In the genomic region with DNA sequence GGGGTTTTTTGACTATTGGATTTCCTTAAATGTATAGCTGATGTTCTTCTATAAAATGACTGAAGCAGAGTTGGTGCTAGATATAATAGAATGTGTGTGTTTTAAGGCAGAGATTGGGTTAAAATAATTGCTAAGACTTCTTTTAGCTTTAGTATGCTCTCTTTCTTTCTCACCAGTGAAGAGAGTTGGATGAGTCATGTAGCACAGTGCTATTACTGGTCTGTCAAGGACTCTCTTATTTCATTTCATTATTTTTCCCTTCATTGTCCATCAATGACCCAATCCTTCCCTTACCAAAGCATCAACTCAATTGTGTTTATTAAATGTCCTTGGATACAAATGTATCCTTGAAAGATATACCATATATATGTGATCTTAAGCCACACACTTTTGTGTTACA, we compare ENCODE assay signal across 36 cellular contexts.
DNase-seq lines count a peak whose midpoint lies in the region; ATAC-seq, FAIRE-seq and TF ChIP-seq lines count a peak whose summit lies in the region.
"Had no signal": no experiment of that assay in that cellular context is flagged by ENCODE, and none has a peak within 500 bp of the region (broad histone marks: within the 10 kb centered on the region; RNA-seq: fewer than 3 reads in every experiment).

No MANE protein-coding gene starts in this region.

- no peak overlapping the region for H2BK12ac ChIP-seq in mesenchymal stem cell (ENCODE audit: low read length in 2 of 2)

- DNase-seq in AG08396 (ENCODE audit: low spot score) = peak; percentile 25
- peak; percentile 9 for DNase-seq in PC-3
- peak; percentile 29 for DNase-seq in bronchial epithelial cell (ENCODE audit: low read depth)
- DNase-seq in mesenchymal stem cell = peak; percentile 12
- DNase-seq in NCI-H1092 (lab: John Stamatoyannopoulos, UW) = no peak
- no peak for DNase-seq in SW 1271 (lab: John Stamatoyannopoulos, UW)
- no peak for DNase-seq in heart left ventricle
- DNase-seq: activated CD8-positive, alpha-beta memory T cell treated with anti-CD3 and anti-CD28 coated beads, Interleukin-2, amount 50 U/mL, for 48 hours; activated CD8-positive, alpha-beta T cell treated with anti-CD3 and anti-CD28 coated beads for 36 hours; activated naive CD4-positive, alpha-beta T cell treated with anti-CD3 and anti-CD28 coated beads for 36 hours; amygdala; BE2C; CD8-positive, alpha-beta T cell; central memory CD4-positive, alpha-beta T cell; EL; HCEC 1CT; hippocampal formation; KBM-7; left cardiac atrium; mammary epithelial cell; NCI-H2029; NCI-H2227 treated with DMSO at 0.1 percent for 48 hours; NCI-H526; nephron progenitor cell; NK-92 treated with Interleukin-12 subunit alpha and Interleukin-12 subunit beta, amount 100 ng/mL, for 24 hours; ovary; stimulated activated naive CD4-positive, alpha-beta T cell treated with Interleukin-2 at 50 U/mL for 16 hours; testis had no signal

- H3K9me2 ChIP-seq in PC-3 (replicated peaks; ENCODE audit: low read length) = no peaks in the 10 kb centered on the region

- H3K36me3 ChIP-seq in PC-3 (ENCODE audit: low read depth, low read length) = no peaks in the 10 kb centered on the region
- no peaks in the 10 kb centered on the region for H3K36me3 ChIP-seq in bronchial epithelial cell (ENCODE audit: control insufficient read depth, insufficient read depth, low read length)
- H3K36me3 ChIP-seq in mesenchymal stem cell (ENCODE audit: control insufficient read depth in 1 of 2, insufficient read depth in 2 of 2, low read depth in 1 of 2, low read length in 2 of 2) = no peaks in the 10 kb centered on the region
- no peaks in the 10 kb centered on the region for H3K36me3 ChIP-seq in heart left ventricle
- H3K36me3 ChIP-seq: BE2C, gastroesophageal sphincter, ovary had no signal

- H4K91ac ChIP-seq in mesenchymal stem cell (ENCODE audit: low read length) = no peak overlapping the region

- H3K9ac ChIP-seq in PC-3 (ENCODE audit: low read length) (no peak overlapping the region), mesenchymal stem cell (ENCODE audit: low read length) (no peak overlapping the region)

- TF ChIP-seq POLR2A in heart left ventricle (IDR thresholded peaks at IDR 0.05) = no peak

- H3K9me3 ChIP-seq in PC-3 (ENCODE audit: low read length) (no peaks in the 10 kb centered on the region), mesenchymal stem cell (ENCODE audit: control insufficient read depth, low read length) (no peaks in the 10 kb centered on the region), heart left ventricle (no peaks in the 10 kb centered on the region)
- H3K9me3 ChIP-seq: A549, BE2C, gastroesophageal sphincter, ovary, testis had no signal

- no peaks in the 10 kb centered on the region for H4K20me1 ChIP-seq in PC-3 (ENCODE audit: low read length)

- TF ChIP-seq CTCF in PC-3 (conservative IDR thresholded peaks at IDR 0.05; ENCODE audit: low read depth, low read length) = no peak
- TF ChIP-seq CTCF in bronchial epithelial cell (IDR thresholded peaks at IDR 0.05; ENCODE audit: insufficient read depth, low read length, severe bottlenecking) = no peak
- TF ChIP-seq CTCF in heart left ventricle (IDR thresholded peaks at IDR 0.05) = no peak

- H3K4ac ChIP-seq in mesenchymal stem cell (ENCODE audit: low read depth in 1 of 2, low read length in 2 of 2) = no peak overlapping the region

- H3K23ac ChIP-seq in mesenchymal stem cell (ENCODE audit: low read length in 2 of 2) = no peak overlapping the region

- H2BK15ac ChIP-seq in mesenchymal stem cell (ENCODE audit: low read depth, poor library complexity, severe bottlenecking) = no peak overlapping the region

- no peaks in the 10 kb centered on the region for H3K79me2 ChIP-seq in PC-3 (ENCODE audit: low read length)

- no peak for ATAC-seq in PC-3
- no peak for ATAC-seq in GM21367 (IDR thresholded peaks at IDR 0.05; ENCODE audit: unreplicated experiment)
- ATAC-seq in heart left ventricle = no peak
- ATAC-seq: A549; activated CD8-positive, alpha-beta T cell treated with anti-CD3 and anti-CD28 coated beads for 36 hours; CD8-positive, alpha-beta T cell; esophagus mucosa; gastroesophageal sphincter; Right ventricle myocardium inferior had no signal

- H2BK120ac ChIP-seq in mesenchymal stem cell (ENCODE audit: low read depth, low read length) = no peak overlapping the region

- H3K18ac ChIP-seq in mesenchymal stem cell (ENCODE audit: low read depth in 1 of 2, low read length in 2 of 2) = no peak overlapping the region

- POLR2A ChIA-PET in PC-3 (lab: Charles Lee; ENCODE audit: unreplicated experiment) = no interaction called here

- no peaks in the 10 kb centered on the region for H3F3A ChIP-seq in PC-3 (ENCODE audit: low read length, unreplicated experiment)

- CTCF ChIA-PET in PC-3 (lab: Charles Lee) = no interaction called here

- H3K4me2 ChIP-seq in PC-3 (ENCODE audit: low read length) (no peak overlapping the region), mesenchymal stem cell (ENCODE audit: low read length, poor library complexity, severe bottlenecking) (no peak overlapping the region)
- H3K4me2 ChIP-seq: A549 had no signal

- H2AFZ ChIP-seq in PC-3 (ENCODE audit: low read length) (no peak overlapping the region), mesenchymal stem cell (ENCODE audit: low read depth, low read length) (no peak overlapping the region)

- no peak overlapping the region for H4K8ac ChIP-seq in mesenchymal stem cell (ENCODE audit: low read length)

- H3K79me1 ChIP-seq in mesenchymal stem cell (replicated peaks; ENCODE audit: low read length, poor library complexity, severe bottlenecking) = no peaks in the 10 kb centered on the region

- H3K4me1 ChIP-seq in PC-3 (ENCODE audit: insufficient read depth, low read length) (no peaks in the 10 kb centered on the region), mesenchymal stem cell (ENCODE audit: control insufficient read depth, insufficient read depth, low read depth, low read length) (no peaks in the 10 kb centered on the region), heart left ventricle (no peaks in the 10 kb centered on the region)
- H3K4me1 ChIP-seq: A549, BE2C, testis had no signal

- no peak overlapping the region for H3K27ac ChIP-seq in PC-3 (ENCODE audit: low read length)
- H3K27ac ChIP-seq in mesenchymal stem cell (ENCODE audit: low read length, poor library complexity, severe bottlenecking) = no peak overlapping the region
- H3K27ac ChIP-seq in heart left ventricle = no peak overlapping the region
- H3K27ac ChIP-seq: A549, gastroesophageal sphincter, HL-60, ovary, skin epidermis, testis had no signal

- H3K4me3 ChIP-seq in PC-3 (ENCODE audit: low read length) = no peak overlapping the region
- no peak overlapping the region for H3K4me3 ChIP-seq in bronchial epithelial cell (ENCODE audit: low read depth, low read length)
- H3K4me3 ChIP-seq in mesenchymal stem cell (ENCODE audit: insufficient read depth in 1 of 2, low read depth in 1 of 2, low read length in 2 of 2) = no peak overlapping the region
- no peak overlapping the region for H3K4me3 ChIP-seq in heart left ventricle
- H3K4me3 ChIP-seq: A549, gastroesophageal sphincter, ovary, skin epidermis, testis had no signal

- intact Hi-C loops in PC-3 (cut with micrococcal nuclease) = no loop called here
- intact Hi-C loops in heart left ventricle (cut with DNase I) = no loop called here

- no peak for FAIRE-seq in bronchial epithelial cell (lab: Jason Lieb, UNC)
- FAIRE-seq: A549, GM12891 had no signal

- H2AK5ac ChIP-seq in mesenchymal stem cell (ENCODE audit: low read length, severe bottlenecking) = no peak overlapping the region

- no TSS peak for BruUV-seq in PC-3 (replicated peaks; lab: Mats Ljungman, UMichigan)

- no peak overlapping the region for H3K14ac ChIP-seq in mesenchymal stem cell (ENCODE audit: low read length in 2 of 2)

- H2BK5ac ChIP-seq in mesenchymal stem cell (ENCODE audit: low read depth, low read length, poor library complexity, severe bottlenecking) = no peak overlapping the region

- H3K27me3 ChIP-seq in PC-3 (ENCODE audit: low read length) (no peaks in the 10 kb centered on the region), bronchial epithelial cell (ENCODE audit: control insufficient read depth, insufficient read depth, low read length) (no peaks in the 10 kb centered on the region), mesenchymal stem cell (ENCODE audit: control insufficient read depth in 1 of 2, insufficient read depth in 1 of 2, low read length in 2 of 2) (no peaks in the 10 kb centered on the region), heart left ventricle (no peaks in the 10 kb centered on the region)
- H3K27me3 ChIP-seq: BE2C, gastroesophageal sphincter, ovary, testis had no signal

Comparison
In these comparisons a context has a peak if more than half of its experiments do, and no peak if none do; other contexts are left out.
1. DNase-seq: peak in AG08396 (single experiment), PC-3 (single experiment), bronchial epithelial cell (single experiment) and mesenchymal stem cell (single experiment); none in NCI-H1092 (single experiment), SW 1271 (0 of 2) and heart left ventricle (0 of 5).